In genomic region chr14:68775614-68776126, GRCh38 we compare ENCODE assay signal across 1 cellular context.
TF ChIP-seq lines count a peak whose summit lies in the region.

No MANE protein-coding gene starts in this region.

TF ChIP-seq in IMR-90, 13 proteins besides CTCF, POLR2A, EP300 and RAD21 (continued from another document):
- TF ChIP-seq CEBPB (IDR thresholded peaks at IDR 0.05; ENCODE audit: low read depth, low read length): no peak
